8 cellular contexts compared by ENCODE assay signal in the genomic region with DNA sequence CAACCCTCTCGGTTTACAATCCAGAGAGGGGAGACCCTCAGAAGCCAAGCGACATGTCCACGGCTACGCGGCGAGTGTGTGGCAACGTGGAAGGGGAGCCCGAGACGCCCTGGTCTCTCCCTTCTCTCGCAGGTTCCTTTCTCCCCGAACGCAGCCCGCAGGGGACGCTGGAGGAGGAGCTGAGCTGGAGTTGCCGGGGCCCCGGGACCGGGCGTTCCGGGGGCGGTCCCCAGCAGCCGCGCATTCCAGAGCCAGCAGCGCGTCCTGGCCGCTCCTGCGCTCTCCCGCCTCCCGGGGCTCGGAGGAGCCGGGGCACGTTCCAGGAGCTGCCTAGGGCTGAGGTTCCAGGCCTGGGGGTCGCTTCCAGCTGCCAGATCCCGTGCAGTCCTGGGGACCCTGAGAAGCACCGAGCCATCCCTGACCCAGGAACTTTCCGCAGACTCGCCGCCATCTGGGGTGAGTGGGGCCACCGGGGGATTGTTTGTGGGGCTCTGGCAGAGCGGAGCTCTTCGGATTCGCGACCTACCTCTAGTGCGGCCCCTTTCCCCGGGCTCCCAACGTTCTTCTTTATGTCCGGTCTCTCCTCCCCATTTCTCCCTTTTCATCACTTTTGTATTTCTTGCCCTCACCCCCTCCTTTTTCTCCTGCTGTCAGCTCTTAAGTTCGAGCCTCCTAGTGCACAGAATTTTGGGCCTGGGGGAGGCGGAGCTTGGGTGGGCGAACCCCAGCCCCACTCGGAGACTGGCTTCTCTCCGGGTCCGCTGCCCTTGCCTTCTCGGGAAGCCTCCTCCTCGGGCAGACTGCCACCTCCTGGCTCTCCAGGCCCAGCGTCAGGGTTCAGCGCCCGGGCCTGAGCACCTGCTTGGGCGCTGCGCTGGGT. TPM values are rescaled to one million over a fixed set of nuclear protein-coding genes. Genes with fewer than 3 reads are reported as not detected.
DNase-seq lines count a peak whose midpoint lies in the region; ATAC-seq and TF ChIP-seq lines count a peak whose summit lies in the region.

A gene with protein sequence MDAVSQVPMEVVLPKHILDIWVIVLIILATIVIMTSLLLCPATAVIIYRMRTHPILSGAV (plus strand): TSS at position 241 of the 880 bp plus-strand sequence. CDS start 16,684 bp downstream, outside the sequence.

- H3K4me3 Mint-ChIP-seq in CD14-positive monocyte (peak within 1 kb of the TSS; percentile 99), WTC11 (peak within 1 kb of the TSS; percentile 97)

- H3K27ac Mint-ChIP-seq in CD14-positive monocyte: peak within 1 kb of the TSS; percentile 92 to 99 (median 97)
- H3K27ac Mint-ChIP-seq in WTC11: peak within 1 kb of the TSS; percentile 95

- POLR2A ChIA-PET in WTC11 (lab: Charles Lee): interaction anchor here (0.8 to 3.1 kb wide), 6 partner anchors 8 to 126 kb away, joined by 3 to 22 read pairs (median 4); a partner anchor contains a TSS

- H3K9me3 Mint-ChIP-seq in CD14-positive monocyte (peaks cover 0 to 2% (median 0%) of the 10 kb centered on the region in 7 donors), WTC11 (no peaks in the 10 kb centered on the region)

- H3K27me3 Mint-ChIP-seq in CD14-positive monocyte (ENCODE audit: low read depth in 3 of 3): no peaks in the 10 kb centered on the region
- H3K27me3 Mint-ChIP-seq in WTC11 (ENCODE audit: low read depth): peaks cover 18% of the 10 kb centered on the region

- peak; percentile 67 for TF ChIP-seq CTCF in CD14-positive monocyte (IDR thresholded peaks at IDR 0.05)
- TF ChIP-seq CTCF in NB4 (IDR thresholded peaks at IDR 0.05; ENCODE audit: low read depth, low read length): peak; percentile 59
- no peak for TF ChIP-seq CTCF in WTC11 (IDR thresholded peaks at IDR 0.05)
- peak; percentile 43 for TF ChIP-seq CTCF in cardiac fibroblast (IDR thresholded peaks at IDR 0.05; ENCODE audit: low read depth, low read length)

- DNase-seq in CD14-positive monocyte (ENCODE audit: low spot score) (peak; percentile 72), NB4 (ENCODE audit: low read depth) (peak; percentile 80), WTC11 (ENCODE audit: low spot score) (peak; percentile 88), cardiac fibroblast (ENCODE audit: low read depth in 2 of 2) (peak; percentile 71 to 79), iris pigment epithelial cell (ENCODE audit: low read depth) (peak; percentile 77), NCI-H1436 (lab: John Stamatoyannopoulos, UW) (no peak)
- DNase-seq in stimulated activated CD4-positive, alpha-beta T cell treated with anti-CD3 and anti-CD28 coated beads, Interleukin-12 subunit alpha, Interleukin-12 subunit beta, amount 100 ng/mL, for 4 hours: peak; percentile 65

- H3K4me1 Mint-ChIP-seq in CD14-positive monocyte (peaks cover 62% of the 10 kb centered on the region), WTC11 (peaks cover 49% of the 10 kb centered on the region)

- H3K4me3 ChIP-seq in NB4 (ENCODE audit: low read depth, low read length) (peak within 1 kb of the TSS; percentile 83), cardiac fibroblast (replicated peaks in 1 of 2; ENCODE audit: low read depth in 2 of 2, low read length in 2 of 2) (peak within 1 kb of the TSS; percentile 83 to 97)

- ATAC-seq in GM21381 (IDR thresholded peaks at IDR 0.05; ENCODE audit: unreplicated experiment) (peak; percentile 34), WTC11 (peak; percentile 86)

- CTCF ChIA-PET in WTC11 (lab: Charles Lee): interaction anchor here (0.6 to 2.7 kb wide), 26 partner anchors 8 to 756 kb away, joined by 3 to 29 read pairs (median 4); a partner anchor contains a TSS

- peak; percentile 46 for TF ChIP-seq POLR2A in NB4 (IDR thresholded peaks at IDR 0.05; ENCODE audit: extremely low read depth, insufficient read length)

- intact Hi-C loops in CD14-positive monocyte (cut with micrococcal nuclease): loop anchor here in 1 of 2 donors (5.0 kb wide), 1 partner anchor 41 kb away; no protein-coding TSS in a partner anchor

- peaks cover 10% of the 10 kb centered on the region in 2 donors for H3K36me3 Mint-ChIP-seq in CD14-positive monocyte
- no peaks in the 10 kb centered on the region for H3K36me3 Mint-ChIP-seq in WTC11

TF ChIP-seq in WTC11, 78 proteins besides CTCF, POLR2A, EP300 and RAD21 (continues in another document):
- TF ChIP-seq TCF7 (CRISPR knock-in tag; IDR thresholded peaks at IDR 0.05; ENCODE audit: low read depth) (no peak), JUN (CRISPR knock-in tag; IDR thresholded peaks at IDR 0.05) (no peak), SMAD4 (CRISPR knock-in tag; IDR thresholded peaks at IDR 0.05) (no peak), NR1H2 (CRISPR knock-in tag; IDR thresholded peaks at IDR 0.05) (no peak), GABPB1 (CRISPR knock-in tag; IDR thresholded peaks at IDR 0.05) (peak; percentile 55; the same call in 1 of the 2 replicates), GRHL2 (CRISPR knock-in tag; IDR thresholded peaks at IDR 0.05; ENCODE audit: insufficient replicate concordance, severe bottlenecking) (no peak), ZNF416 (CRISPR knock-in tag; IDR thresholded peaks at IDR 0.05) (no peak), EMX1 (CRISPR knock-in tag; IDR thresholded peaks at IDR 0.05) (no peak), FOXP1 (CRISPR knock-in tag; IDR thresholded peaks at IDR 0.05; ENCODE audit: borderline replicate concordance) (no peak), GTF2I (CRISPR knock-in tag; conservative IDR thresholded peaks at IDR 0.05) (no peak), OVOL2 (CRISPR knock-in tag; IDR thresholded peaks at IDR 0.05; ENCODE audit: borderline replicate concordance) (no peak), ATF1 (CRISPR knock-in tag; IDR thresholded peaks at IDR 0.05) (0 out of 2 replicates have a peak, but pooled peaks have one; percentile 21), JAZF1 (CRISPR knock-in tag; IDR thresholded peaks at IDR 0.05) (no peak)
- TF ChIP-seq, protein P1, sequence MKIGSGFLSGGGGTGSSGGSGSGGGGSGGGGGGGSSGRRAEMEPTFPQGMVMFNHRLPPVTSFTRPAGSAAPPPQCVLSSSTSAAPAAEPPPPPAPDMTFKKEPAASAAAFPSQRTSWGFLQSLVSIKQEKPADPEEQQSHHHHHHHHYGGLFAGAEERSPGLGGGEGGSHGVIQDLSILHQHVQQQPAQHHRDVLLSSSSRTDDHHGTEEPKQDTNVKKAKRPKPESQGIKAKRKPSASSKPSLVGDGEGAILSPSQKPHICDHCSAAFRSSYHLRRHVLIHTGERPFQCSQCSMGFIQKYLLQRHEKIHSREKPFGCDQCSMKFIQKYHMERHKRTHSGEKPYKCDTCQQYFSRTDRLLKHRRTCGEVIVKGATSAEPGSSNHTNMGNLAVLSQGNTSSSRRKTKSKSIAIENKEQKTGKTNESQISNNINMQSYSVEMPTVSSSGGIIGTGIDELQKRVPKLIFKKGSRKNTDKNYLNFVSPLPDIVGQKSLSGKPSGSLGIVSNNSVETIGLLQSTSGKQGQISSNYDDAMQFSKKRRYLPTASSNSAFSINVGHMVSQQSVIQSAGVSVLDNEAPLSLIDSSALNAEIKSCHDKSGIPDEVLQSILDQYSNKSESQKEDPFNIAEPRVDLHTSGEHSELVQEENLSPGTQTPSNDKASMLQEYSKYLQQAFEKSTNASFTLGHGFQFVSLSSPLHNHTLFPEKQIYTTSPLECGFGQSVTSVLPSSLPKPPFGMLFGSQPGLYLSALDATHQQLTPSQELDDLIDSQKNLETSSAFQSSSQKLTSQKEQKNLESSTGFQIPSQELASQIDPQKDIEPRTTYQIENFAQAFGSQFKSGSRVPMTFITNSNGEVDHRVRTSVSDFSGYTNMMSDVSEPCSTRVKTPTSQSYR (CRISPR knock-in tag; IDR thresholded peaks at IDR 0.05): no peak
- TF ChIP-seq, protein P2, sequence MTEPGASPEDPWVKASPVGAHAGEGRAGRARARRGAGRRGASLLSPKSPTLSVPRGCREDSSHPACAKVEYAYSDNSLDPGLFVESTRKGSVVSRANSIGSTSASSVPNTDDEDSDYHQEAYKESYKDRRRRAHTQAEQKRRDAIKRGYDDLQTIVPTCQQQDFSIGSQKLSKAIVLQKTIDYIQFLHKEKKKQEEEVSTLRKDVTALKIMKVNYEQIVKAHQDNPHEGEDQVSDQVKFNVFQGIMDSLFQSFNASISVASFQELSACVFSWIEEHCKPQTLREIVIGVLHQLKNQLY (CRISPR knock-in tag; IDR thresholded peaks at IDR 0.05): no peak
- TF ChIP-seq, protein P3, sequence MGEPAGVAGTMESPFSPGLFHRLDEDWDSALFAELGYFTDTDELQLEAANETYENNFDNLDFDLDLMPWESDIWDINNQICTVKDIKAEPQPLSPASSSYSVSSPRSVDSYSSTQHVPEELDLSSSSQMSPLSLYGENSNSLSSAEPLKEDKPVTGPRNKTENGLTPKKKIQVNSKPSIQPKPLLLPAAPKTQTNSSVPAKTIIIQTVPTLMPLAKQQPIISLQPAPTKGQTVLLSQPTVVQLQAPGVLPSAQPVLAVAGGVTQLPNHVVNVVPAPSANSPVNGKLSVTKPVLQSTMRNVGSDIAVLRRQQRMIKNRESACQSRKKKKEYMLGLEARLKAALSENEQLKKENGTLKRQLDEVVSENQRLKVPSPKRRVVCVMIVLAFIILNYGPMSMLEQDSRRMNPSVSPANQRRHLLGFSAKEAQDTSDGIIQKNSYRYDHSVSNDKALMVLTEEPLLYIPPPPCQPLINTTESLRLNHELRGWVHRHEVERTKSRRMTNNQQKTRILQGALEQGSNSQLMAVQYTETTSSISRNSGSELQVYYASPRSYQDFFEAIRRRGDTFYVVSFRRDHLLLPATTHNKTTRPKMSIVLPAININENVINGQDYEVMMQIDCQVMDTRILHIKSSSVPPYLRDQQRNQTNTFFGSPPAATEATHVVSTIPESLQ (CRISPR knock-in tag; IDR thresholded peaks at IDR 0.05): no peak
- TF ChIP-seq, protein P4, sequence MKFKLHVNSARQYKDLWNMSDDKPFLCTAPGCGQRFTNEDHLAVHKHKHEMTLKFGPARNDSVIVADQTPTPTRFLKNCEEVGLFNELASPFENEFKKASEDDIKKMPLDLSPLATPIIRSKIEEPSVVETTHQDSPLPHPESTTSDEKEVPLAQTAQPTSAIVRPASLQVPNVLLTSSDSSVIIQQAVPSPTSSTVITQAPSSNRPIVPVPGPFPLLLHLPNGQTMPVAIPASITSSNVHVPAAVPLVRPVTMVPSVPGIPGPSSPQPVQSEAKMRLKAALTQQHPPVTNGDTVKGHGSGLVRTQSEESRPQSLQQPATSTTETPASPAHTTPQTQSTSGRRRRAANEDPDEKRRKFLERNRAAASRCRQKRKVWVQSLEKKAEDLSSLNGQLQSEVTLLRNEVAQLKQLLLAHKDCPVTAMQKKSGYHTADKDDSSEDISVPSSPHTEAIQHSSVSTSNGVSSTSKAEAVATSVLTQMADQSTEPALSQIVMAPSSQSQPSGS (CRISPR knock-in tag; IDR thresholded peaks at IDR 0.05; ENCODE audit: borderline replicate concordance, low read depth): no peak
- TF ChIP-seq, protein P5, sequence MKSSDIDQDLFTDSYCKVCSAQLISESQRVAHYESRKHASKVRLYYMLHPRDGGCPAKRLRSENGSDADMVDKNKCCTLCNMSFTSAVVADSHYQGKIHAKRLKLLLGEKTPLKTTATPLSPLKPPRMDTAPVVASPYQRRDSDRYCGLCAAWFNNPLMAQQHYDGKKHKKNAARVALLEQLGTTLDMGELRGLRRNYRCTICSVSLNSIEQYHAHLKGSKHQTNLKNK (CRISPR knock-in tag; IDR thresholded peaks at IDR 0.05): no peak

RNA-seq across cellular contexts. Expression of the gene that starts here (rescaled TPM):
- polyA plus RNA-seq in CD14-positive monocyte: 10 to 100 TPM; 45.4 to 52.2 TPM
- total RNA-seq in WTC11 (2021): 11.1 to 14.1 TPM (median 12.2 TPM) in 3 replicates
